In genomic region chr19:46715620-46716012, GRCh38 we compare ENCODE assay signal across 8 cellular contexts. TPM values are rescaled to one million over a fixed set of nuclear protein-coding genes. Genes with fewer than 3 reads are reported as not detected.
DNase-seq lines count a peak whose midpoint lies in the region; ATAC-seq, FAIRE-seq and TF ChIP-seq lines count a peak whose summit lies in the region.

No MANE protein-coding gene starts in this region.

- H3K4me1 ChIP-seq in A549 (peaks cover 25% of the 10 kb centered on the region), HUES48 (ENCODE audit: control insufficient read depth, insufficient read depth, low read length) (peaks cover 16% of the 10 kb centered on the region)

- peaks cover 16% of the 10 kb centered on the region for H3K36me3 ChIP-seq in HUES48 (ENCODE audit: control insufficient read depth, insufficient read depth, low read length)
- H3K36me3 ChIP-seq in bronchial epithelial cell (ENCODE audit: control insufficient read depth, insufficient read depth, low read length): peaks cover 8% of the 10 kb centered on the region

- CTCF ChIA-PET in A549 (lab: Yijun Ruan, JAX): interaction anchor here (0.6 to 8.7 kb wide), 15 partner anchors 9 to 408 kb away, joined by 3 to 102 read pairs (median 5); no protein-coding TSS in a partner anchor

- H3K27ac Mint-ChIP-seq in mesothelial cell of epicardium: peak overlapping the region; percentile 97

- TF ChIP-seq CTCF in A549 (IDR thresholded peaks at IDR 0.05) (no peak), bronchial epithelial cell (IDR thresholded peaks at IDR 0.05; ENCODE audit: insufficient read depth, low read length, severe bottlenecking) (no peak), mesothelial cell of epicardium (IDR thresholded peaks at IDR 0.05; ENCODE audit: unreplicated experiment) (no peak)

- WGBS in A549 (ENCODE audit: missing lambda C conversion rate): 36% methylated on average over 8 of the region's 8 CpGs

- TF ChIP-seq RAD21 in A549 (conservative IDR thresholded peaks at IDR 0.05 in 1 of 2, IDR thresholded peaks at IDR 0.05 in 1 of 2): no peak

- H3K9me3 ChIP-seq in A549: no peaks in the 10 kb centered on the region
- no peaks in the 10 kb centered on the region for H3K9me3 ChIP-seq in HUES48 (ENCODE audit: control insufficient read depth, insufficient read depth, low read length)

- H3K27me3 ChIP-seq in HUES48 (ENCODE audit: control insufficient read depth, insufficient read depth, low read length) (no peaks in the 10 kb centered on the region), bronchial epithelial cell (ENCODE audit: control insufficient read depth, insufficient read depth, low read length) (no peaks in the 10 kb centered on the region)

- no peak for TF ChIP-seq POLR2A in A549 (IDR thresholded peaks at IDR 0.05; ENCODE audit: low read length)

- H3K9ac ChIP-seq in HUES48 (ENCODE audit: low read depth, low read length): peak overlapping the region; percentile 61; the same call in 1 of the 2 replicates

- H3K9me3 Mint-ChIP-seq in mesothelial cell of epicardium: no peaks in the 10 kb centered on the region

- POLR2A ChIA-PET in A549 (lab: Yijun Ruan, JAX): no interaction called here

- ATAC-seq in A549 (no peak), HG03108 (IDR thresholded peaks at IDR 0.05; ENCODE audit: unreplicated experiment) (no peak)

- H3K4me1 Mint-ChIP-seq in mesothelial cell of epicardium: peaks cover 17% of the 10 kb centered on the region

- DNase-seq in A549 (ENCODE audit: low read depth in 1 of 2, low spot score in 1 of 2) (no peak), bronchial epithelial cell (ENCODE audit: low read depth) (no peak), mesothelial cell of epicardium (ENCODE audit: low spot score in 2 of 2, unreplicated experiment in 2 of 2) (no peak), mucosa of gallbladder (ENCODE audit: low spot score) (no peak), NCI-H774 (lab: John Stamatoyannopoulos, UW) (no peak)
- DNase-seq in activated CD4-positive, CD25-positive, alpha-beta regulatory T cell (lab: John Stamatoyannopoulos, UW): no peak

- no peak for TF ChIP-seq EP300 in A549 (IDR thresholded peaks at IDR 0.05)

- FAIRE-seq in A549 (lab: Jason Lieb, UNC): no peak
- FAIRE-seq in bronchial epithelial cell (lab: Jason Lieb, UNC): no peak

- no peaks in the 10 kb centered on the region for H3K27me3 Mint-ChIP-seq in mesothelial cell of epicardium (ENCODE audit: low read depth)

- H3K36me3 Mint-ChIP-seq in mesothelial cell of epicardium: peaks cover 6% of the 10 kb centered on the region

- H3K27ac ChIP-seq in A549 (peak overlapping the region; percentile 84 to 90), HUES48 (ENCODE audit: low read depth, low read length) (no peak overlapping the region)

- H3K4me3 ChIP-seq in A549 (peak overlapping the region; percentile 88), HUES48 (ENCODE audit: low read depth, low read length) (peak overlapping the region; percentile 88), bronchial epithelial cell (ENCODE audit: low read depth, low read length) (peak overlapping the region; percentile 83)

- H3K4me2 ChIP-seq in A549: peak overlapping the region; percentile 98

- peak overlapping the region; percentile 92 for H3K4me3 Mint-ChIP-seq in mesothelial cell of epicardium

TF ChIP-seq in A549, 52 proteins besides CTCF, POLR2A, EP300 and RAD21:
- TF ChIP-seq USF2 (IDR thresholded peaks at IDR 0.05) (no peak), TFCP2L1 (CRISPR knock-in tag; IDR thresholded peaks at IDR 0.05) (no peak), POLR2AphosphoS2 (conservative IDR thresholded peaks at IDR 0.05; ENCODE audit: low read length) (no peak)

RNA-seq across cellular contexts. Expression of gene PRKD2, which starts 1.3 kb away (rescaled TPM):
- 8.3 and 10.4 TPM in 2 replicates for polyA plus RNA-seq in A549 (2011; rRNA removed)
- 20.7 and 21.5 TPM in 2 replicates for polyA plus RNA-seq in A549 (2012; cell fraction: cytosol; rRNA removed)
- 43.5 and 59.2 TPM in 2 replicates for polyA plus RNA-seq in A549 (2012; cell fraction: nucleus; rRNA removed)
- 21.7 to 25.8 TPM (median 24.6 TPM) in 3 replicates for polyA plus RNA-seq in A549 (2017; fragmentation: RNase III; extraction: RNeasy Plus Mini Kit Qiagen cat#74134 plus additional on column Dnase treatment)
- polyA minus RNA-seq in A549 (2011; rRNA and poly(A)+ RNA removed): 22.8 and 23.8 TPM in 2 replicates
- 18.8 and 24.5 TPM in 2 replicates for total RNA-seq in bronchial epithelial cell
- 73.7 to 75.9 TPM (median 74.7 TPM) in 3 replicates for total RNA-seq in mesothelial cell of epicardium
- total RNA-seq in mucosa of gallbladder: 61.5 TPM

RNA-seq across cellular contexts. Expression of gene FKRP, which starts 30.2 kb away (rescaled TPM):
- polyA plus RNA-seq in A549 (2011; rRNA removed) (14.7 and 16.4 TPM in 2 replicates), A549 (2017; fragmentation: RNase III; extraction: RNeasy Plus Mini Kit Qiagen cat#74134 plus additional on column Dnase treatment) (18.4 to 20.2 TPM (median 18.8 TPM) in 3 replicates)
- 23.9 and 34.0 TPM in 2 replicates for polyA plus RNA-seq in A549 (2012; cell fraction: cytosol; rRNA removed)
- 75.2 and 82.8 TPM in 2 replicates for polyA plus RNA-seq in A549 (2012; cell fraction: nucleus; rRNA removed)
- polyA minus RNA-seq in A549 (2011; rRNA and poly(A)+ RNA removed): 10.6 and 13.3 TPM in 2 replicates
- total RNA-seq in bronchial epithelial cell (5.8 and 9.9 TPM in 2 replicates), mesothelial cell of epicardium (34.3 to 40.6 TPM (median 37.0 TPM) in 3 replicates), mucosa of gallbladder (16.3 TPM)

RNA-seq across cellular contexts. Expression of gene STRN4, which starts 30.6 kb away (rescaled TPM):
- polyA plus RNA-seq in A549 (2011; rRNA removed) (62.8 and 66.2 TPM in 2 replicates), A549 (2017; fragmentation: RNase III; extraction: RNeasy Plus Mini Kit Qiagen cat#74134 plus additional on column Dnase treatment) (70.0 to 72.9 TPM (median 71.0 TPM) in 3 replicates)
- polyA plus RNA-seq in A549 (2012; cell fraction: cytosol; rRNA removed): 192 and 270 TPM in 2 replicates
- 380 and 588 TPM in 2 replicates for polyA plus RNA-seq in A549 (2012; cell fraction: nucleus; rRNA removed)
- polyA minus RNA-seq in A549 (2011; rRNA and poly(A)+ RNA removed): 65.2 and 89.1 TPM in 2 replicates
- total RNA-seq in bronchial epithelial cell (60.3 and 90.6 TPM in 2 replicates), mesothelial cell of epicardium (122 to 126 TPM (median 124 TPM) in 3 replicates), mucosa of gallbladder (83.9 TPM)

RNA-seq across cellular contexts. Expression of gene DACT3, which starts 54.6 kb away (rescaled TPM):
- 0.13 and 0.36 TPM in 2 replicates for polyA plus RNA-seq in A549 (2011; rRNA removed)
- polyA plus RNA-seq in A549 (2012; cell fraction: cytosol; rRNA removed): 0.22 and 0.32 TPM in 2 replicates
- polyA plus RNA-seq in A549 (2012; cell fraction: nucleus; rRNA removed): 0.26 and 0.31 TPM in 2 replicates
- polyA plus RNA-seq in A549 (2017; fragmentation: RNase III; extraction: RNeasy Plus Mini Kit Qiagen cat#74134 plus additional on column Dnase treatment): 0.14 to 0.33 TPM (median 0.32 TPM) in 3 replicates
- polyA minus RNA-seq in A549 (2011; rRNA and poly(A)+ RNA removed): 0.10 and 0.29 TPM in 2 replicates
- total RNA-seq in bronchial epithelial cell: under 0.01 and 0.13 TPM in 2 replicates
- total RNA-seq in mesothelial cell of epicardium: 48.4 to 50.4 TPM (median 48.8 TPM) in 3 replicates
- total RNA-seq in mucosa of gallbladder: 31.0 TPM
